24 cellular contexts compared by ENCODE assay signal in genomic region chr1:182217967-182218366, GRCh38.
DNase-seq lines count a peak whose midpoint lies in the region; TF ChIP-seq lines count a peak whose summit lies in the region.
"Had no signal": no experiment of that assay in that cellular context is flagged by ENCODE, and none has a peak within 500 bp of the region (broad histone marks: within the 10 kb centered on the region; RNA-seq: fewer than 3 reads in every experiment).

No MANE protein-coding gene starts in this region.

- H3K9me3 ChIP-seq in hepatocyte (ENCODE audit: low read depth) (no peaks in the 10 kb centered on the region), tibial nerve (peaks cover 0 to 11% (median 0%) of the 10 kb centered on the region in 4 donors), endodermal cell (ENCODE audit: control insufficient read depth, low read length) (no peaks in the 10 kb centered on the region)
- H3K9me3 ChIP-seq: SJSA1 had no signal

- TF ChIP-seq POLR2A in tibial nerve (IDR thresholded peaks at IDR 0.05) = no peak

- no peak overlapping the region for H3K4me2 ChIP-seq in hepatocyte

- CTCF ChIA-PET in RWPE1 (lab: Yijun Ruan, JAX) = no interaction called here

- H3K4me3 ChIP-seq in hepatocyte (no peak overlapping the region), tibial nerve (no peak overlapping the region), endodermal cell (ENCODE audit: low read length) (no peak overlapping the region)
- H3K4me3 ChIP-seq: SJSA1, thoracic aorta had no signal

- intact Hi-C loops in head of caudate nucleus (cut with DNase I) = no loop called here

- H3K9me2 ChIP-seq in hepatocyte (replicated peaks; ENCODE audit: insufficient read depth) = no peaks in the 10 kb centered on the region

- H3K27me3 Mint-ChIP-seq in HFFc6 (ENCODE audit: insufficient read depth) (peaks cover 5% of the 10 kb centered on the region; the same call in 1 of the 2 replicates), endodermal cell (ENCODE audit: insufficient read depth) (peaks cover 8% of the 10 kb centered on the region)

- H3K27me3 ChIP-seq in hepatocyte (no peaks in the 10 kb centered on the region), tibial nerve (no peaks in the 10 kb centered on the region), endodermal cell (ENCODE audit: control insufficient read depth, insufficient read depth, low read length, poor library complexity, severe bottlenecking) (no peaks in the 10 kb centered on the region)
- H3K27me3 ChIP-seq: brain microvascular endothelial cell, SJSA1 had no signal

- POLR2A ChIA-PET in RWPE1 (lab: Yijun Ruan, JAX; ENCODE audit: low non-redundant PET) = no interaction called here

- H3K9me3 Mint-ChIP-seq in HFFc6 = peaks cover 14% of the 10 kb centered on the region
- H3K9me3 Mint-ChIP-seq in endodermal cell = peaks cover 20% of the 10 kb centered on the region

- H3K27ac ChIP-seq in RWPE1 (peak overlapping the region; percentile 96), hepatocyte (peak overlapping the region; percentile 37), tibial nerve (no peak overlapping the region), endodermal cell (ENCODE audit: low read depth, low read length) (no peak overlapping the region)
- H3K27ac ChIP-seq: brain microvascular endothelial cell, parathyroid adenoma, SJSA1, thoracic aorta had no signal

- peak overlapping the region; percentile 60 for H3K4me3 Mint-ChIP-seq in HFFc6
- H3K4me3 Mint-ChIP-seq in endodermal cell = no peak overlapping the region
- H3K4me3 Mint-ChIP-seq: activated CD4-positive, alpha-beta T cell treated with anti-CD3 and anti-CD28 coated beads, Interleukin-2, amount 10 ng/mL, durations not matched to agents 7 days and 5 days; CD8-positive, alpha-beta memory T cell; natural killer cell treated with Interleukin-12 subunit alpha and Interleukin-12 subunit beta and Interleukin-15 and Interleukin-18, amount 100 ng/mL, for 72 hours; stimulated activated naive B cell treated with anti-CD40 and anti-IgM and Interleukin-4, amounts not matched to agents 10 μg/mL and 1 μg/mL and 100 μg/mL, for 72 hours had no signal

- WGBS in hepatocyte (ENCODE audit: low lambda C conversion rate, missing lambda C conversion rate) = 100% methylated on average over 2 of the region's 2 CpGs
- 91 to 93% methylated on average over 2 of the region's 2 CpGs for WGBS in tibial nerve, 2 donors
- 91 to 95% methylated on average over 2 of the region's 2 CpGs for WGBS in endodermal cell (ENCODE audit: insufficient coverage in 1 of 2, insufficient read length in 1 of 2), 2 experiments

- H3K36me3 Mint-ChIP-seq in HFFc6 (ENCODE audit: low read depth) (peaks cover 17% of the 10 kb centered on the region), endodermal cell (ENCODE audit: low read depth) (no peaks in the 10 kb centered on the region)

- H3K4me1 Mint-ChIP-seq in HFFc6 (ENCODE audit: low read depth) (peaks cover 32% of the 10 kb centered on the region), endodermal cell (no peaks in the 10 kb centered on the region)
- H3K4me1 Mint-ChIP-seq: activated CD4-positive, alpha-beta T cell treated with anti-CD3 and anti-CD28 coated beads, Interleukin-2, amount 10 ng/mL, durations not matched to agents 7 days and 5 days; CD8-positive, alpha-beta memory T cell; stimulated activated naive B cell treated with anti-CD40 and anti-IgM and Interleukin-4, amounts not matched to agents 10 μg/mL and 1 μg/mL and 100 μg/mL, for 72 hours had no signal

- H3K27ac Mint-ChIP-seq in HFFc6 (peak overlapping the region; percentile 86), endodermal cell (no peak overlapping the region)
- H3K27ac Mint-ChIP-seq: activated CD4-positive, alpha-beta T cell treated with anti-CD3 and anti-CD28 coated beads, Interleukin-2, amount 10 ng/mL, durations not matched to agents 7 days and 5 days; natural killer cell treated with Interleukin-12 subunit alpha and Interleukin-12 subunit beta and Interleukin-15 and Interleukin-18, amount 100 ng/mL, for 72 hours; stimulated activated naive B cell treated with anti-CD40 and anti-IgM and Interleukin-4, amounts not matched to agents 10 μg/mL and 1 μg/mL and 100 μg/mL, for 72 hours had no signal

- H3K79me2 ChIP-seq in hepatocyte = no peaks in the 10 kb centered on the region
- H3K79me2 ChIP-seq: parathyroid adenoma had no signal

- no peaks in the 10 kb centered on the region for H4K20me1 ChIP-seq in hepatocyte (ENCODE audit: insufficient read depth, poor library complexity, severe bottlenecking)

- DNase-seq in HFFc6 (peak; percentile 22), RWPE1 (ENCODE audit: low spot score) (peak; percentile 82), hepatocyte (ENCODE audit: low spot score) (no peak), tibial nerve (ENCODE audit: low spot score in 2 of 2) (no peak), endodermal cell (no peak), HK-2 (ENCODE audit: unreplicated experiment) (no peak), head of caudate nucleus (no peak)
- DNase-seq: activated CD4-positive, alpha-beta T cell treated with anti-CD3 and anti-CD28 coated beads, Interleukin-2, amount 10 ng/mL, durations not matched to agents 7 days and 5 days; activated effector memory CD4-positive, alpha-beta T cell treated with anti-CD3 and anti-CD28 coated beads, Interleukin-2, amount 50 U/mL, for 16 hours; brain microvascular endothelial cell; CD8-positive, alpha-beta memory T cell; DMS79 treated with DMSO at 0.1 percent for 48 hours; foreskin melanocyte; H7; NCI-H146; NCI-H2171; NCI-H748 treated with DMSO at 0.1 percent for 48 hours; OCI-M1; stimulated activated CD4-positive, alpha-beta T cell treated with anti-CD3 and anti-CD28 coated beads, Interleukin-1b, Interleukin-23, amount 100 ng/mL, for 48 hours; stimulated activated naive B cell treated with anti-CD40 and anti-IgM and Interleukin-4, amounts not matched to agents 10 μg/mL and 1 μg/mL and 100 μg/mL, for 72 hours had no signal

- no peak overlapping the region for H3K9ac ChIP-seq in endodermal cell (ENCODE audit: extremely low read depth, low read length, poor library complexity, severe bottlenecking)
- H3K9ac ChIP-seq: parathyroid adenoma had no signal

- H2AFZ ChIP-seq in hepatocyte = no peak overlapping the region
- H2AFZ ChIP-seq: parathyroid adenoma had no signal

- peak; percentile 28 to 44 for TF ChIP-seq EP300 in tibial nerve (IDR thresholded peaks at IDR 0.05)

- TF ChIP-seq CTCF in HFFc6 (IDR thresholded peaks at IDR 0.05) = no peak
- TF ChIP-seq CTCF in RWPE1 (conservative IDR thresholded peaks at IDR 0.05; ENCODE audit: low read depth) = no peak
- no peak for TF ChIP-seq CTCF in hepatocyte (IDR thresholded peaks at IDR 0.05; ENCODE audit: poor library complexity)
- TF ChIP-seq CTCF in tibial nerve (IDR thresholded peaks at IDR 0.05) = no peak
- no peak for TF ChIP-seq CTCF in endodermal cell (conservative IDR thresholded peaks at IDR 0.05)

- H3K36me3 ChIP-seq in hepatocyte (replicated peaks; ENCODE audit: insufficient read depth, low read depth) = no peaks in the 10 kb centered on the region
- no peaks in the 10 kb centered on the region for H3K36me3 ChIP-seq in tibial nerve
- no peaks in the 10 kb centered on the region for H3K36me3 ChIP-seq in endodermal cell (ENCODE audit: control insufficient read depth, insufficient read depth, low read length)
- H3K36me3 ChIP-seq: brain microvascular endothelial cell, SJSA1, thoracic aorta had no signal

- peaks cover 6% of the 10 kb centered on the region for H3K4me1 ChIP-seq in hepatocyte (ENCODE audit: insufficient read depth)
- H3K4me1 ChIP-seq in tibial nerve = no peaks in the 10 kb centered on the region
- H3K4me1 ChIP-seq in endodermal cell (ENCODE audit: control insufficient read depth, insufficient read depth, low read length) = no peaks in the 10 kb centered on the region
- H3K4me1 ChIP-seq: parathyroid adenoma, SJSA1 had no signal

Comparison
In these comparisons a context has a peak if more than half of its experiments do, and no peak if none do; other contexts are left out.
1. DNase-seq: peak in HFFc6 (single experiment) and RWPE1 (single experiment); none in hepatocyte (single experiment), tibial nerve (0 of 2), endodermal cell (single experiment), HK-2 (single experiment) and head of caudate nucleus (0 of 42).
2. H3K27ac ChIP-seq: peak in RWPE1 (single experiment) and hepatocyte (single experiment); none in tibial nerve (0 of 4) and endodermal cell (single experiment).